Comparison of ENCODE assay signal across 15 cellular contexts in the genomic region with DNA sequence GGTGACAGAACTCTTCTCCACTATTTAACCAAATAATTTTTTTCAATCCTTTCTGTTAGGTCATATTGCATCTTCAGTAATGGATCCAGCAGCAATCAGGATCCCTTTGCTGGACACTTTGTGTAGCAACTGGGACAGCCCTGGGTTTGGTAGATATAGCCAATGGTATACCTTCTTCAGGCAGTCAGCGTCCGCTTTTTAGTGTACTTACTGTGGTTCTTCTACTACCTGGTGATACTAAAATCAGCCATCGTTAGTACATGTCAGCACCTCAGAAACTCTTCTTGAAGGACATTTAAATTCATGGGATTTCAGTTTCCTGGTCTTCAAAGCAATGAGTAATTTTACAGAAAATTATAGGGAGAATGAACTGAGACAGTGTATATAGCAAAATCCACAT.
DNase-seq lines count a peak whose midpoint lies in the region; ATAC-seq and TF ChIP-seq lines count a peak whose summit lies in the region.
"Had no signal": no experiment of that assay in that cellular context is flagged by ENCODE, and none has a peak within 500 bp of the region (broad histone marks: within the 10 kb centered on the region; RNA-seq: fewer than 3 reads in every experiment).

No MANE protein-coding gene starts in this region.

- H3K9me3 ChIP-seq in CD8-positive, alpha-beta memory T cell (ENCODE audit: low read length): no peaks in the 10 kb centered on the region
- H3K9me3 ChIP-seq: gastrocnemius medialis had no signal

- intact Hi-C loops in Right ventricle myocardium superior (cut with DNase I): no loop called here

- H3K4me1 ChIP-seq in CD8-positive, alpha-beta memory T cell (ENCODE audit: insufficient read depth, low read length): peaks cover 29% of the 10 kb centered on the region
- H3K4me1 ChIP-seq: gastrocnemius medialis had no signal

- TF ChIP-seq CTCF in brain microvascular endothelial cell (IDR thresholded peaks at IDR 0.05; ENCODE audit: low read depth, low read length, missing control alignments): no peak

- CTCF ChIA-PET in CD8-positive, alpha-beta memory T cell (lab: Charles Lee): no interaction called here

- peaks cover 0 to 2% (median 0%) of the 10 kb centered on the region in 5 donors for H3K9me3 Mint-ChIP-seq in CD8-positive, alpha-beta memory T cell
- H3K9me3 Mint-ChIP-seq: immature natural killer cell, memory B cell had no signal

- peaks cover 0 to under 1% of the 10 kb centered on the region in 2 donors for H3K27me3 Mint-ChIP-seq in CD8-positive, alpha-beta memory T cell

- H3K27ac Mint-ChIP-seq in CD8-positive, alpha-beta memory T cell: peak overlapping the region in 7 of 8 donors; percentile 1 to 85 (median 69)
- H3K27ac Mint-ChIP-seq: memory B cell had no signal

- ATAC-seq in GM19467 (IDR thresholded peaks at IDR 0.05; ENCODE audit: unreplicated experiment) (peak; percentile 8), HG03469 (IDR thresholded peaks at IDR 0.05; ENCODE audit: unreplicated experiment) (peak; percentile 1), HG02623 (IDR thresholded peaks at IDR 0.05; ENCODE audit: unreplicated experiment) (no peak), Right ventricle myocardium superior (ENCODE audit: poor library complexity) (no peak)
- ATAC-seq: gastrocnemius medialis had no signal

- H3K4me3 Mint-ChIP-seq in CD8-positive, alpha-beta memory T cell: peak overlapping the region in 3 of 7 donors; percentile 41 to 66 (median 53)
- H3K4me3 Mint-ChIP-seq: memory B cell had no signal

- H3K36me3 ChIP-seq in CD8-positive, alpha-beta memory T cell (ENCODE audit: insufficient read depth, low read length): no peaks in the 10 kb centered on the region
- H3K36me3 ChIP-seq in brain microvascular endothelial cell (replicated peaks): no peaks in the 10 kb centered on the region
- H3K36me3 ChIP-seq: gastrocnemius medialis, WERI-Rb-1 had no signal

- in situ Hi-C loops in brain microvascular endothelial cell (cut with HindIII; ENCODE audit: low pct_ligation_motif_present, low sequenced_read_pairs): no loop called here

- no peak for DNase-seq in CD8-positive, alpha-beta memory T cell
- no peak for DNase-seq in brain microvascular endothelial cell
- DNase-seq in Right ventricle myocardium superior: no peak
- DNase-seq in NCI-H146 (lab: John Stamatoyannopoulos, UW): no peak
- DNase-seq in DMS53 treated with DMSO at 0.1 percent for 48 hours (lab: John Stamatoyannopoulos, UW; ENCODE audit: unreplicated experiment): no peak
- DNase-seq: EL, gastrocnemius medialis, NCI-H2081 treated with DMSO at 0.1 percent for 48 hours, NCI-H82, WERI-Rb-1 had no signal

- peaks cover 14 to 25% (median 18%) of the 10 kb centered on the region in 3 donors for H3K4me1 Mint-ChIP-seq in CD8-positive, alpha-beta memory T cell
- H3K4me1 Mint-ChIP-seq: memory B cell had no signal

- no peaks in the 10 kb centered on the region for H3K27me3 ChIP-seq in CD8-positive, alpha-beta memory T cell (ENCODE audit: insufficient read depth, low read length, poor library complexity, severe bottlenecking)
- H3K27me3 ChIP-seq in brain microvascular endothelial cell (replicated peaks): no peaks in the 10 kb centered on the region
- H3K27me3 ChIP-seq: gastrocnemius medialis had no signal

- POLR2A ChIA-PET in CD8-positive, alpha-beta memory T cell (lab: Charles Lee): no interaction called here

- H3K4me3 ChIP-seq in CD8-positive, alpha-beta memory T cell (ENCODE audit: low read length): peak overlapping the region; percentile 4
- no peak overlapping the region for H3K4me3 ChIP-seq in brain microvascular endothelial cell (ENCODE audit: low read depth, low read length)
- H3K4me3 ChIP-seq: gastrocnemius medialis had no signal

- H3K36me3 Mint-ChIP-seq in CD8-positive, alpha-beta memory T cell: no peaks in the 10 kb centered on the region
- H3K36me3 Mint-ChIP-seq: immature natural killer cell, memory B cell had no signal

- H3K27ac ChIP-seq in CD8-positive, alpha-beta memory T cell (ENCODE audit: low read depth, low read length): no peak overlapping the region
- H3K27ac ChIP-seq in brain microvascular endothelial cell: peak overlapping the region; percentile 84
- H3K27ac ChIP-seq: gastrocnemius medialis, WERI-Rb-1 had no signal

Comparison
In these comparisons a context has a peak if more than half of its experiments do, and no peak if none do; other contexts are left out.
1. ATAC-seq: peak in GM19467 (single experiment) and HG03469 (single experiment); none in HG02623 (single experiment) and Right ventricle myocardium superior (single experiment).